31 cellular contexts compared by ENCODE assay signal in genomic region chr7:83704564-83704963, GRCh38. TPM values are rescaled to one million over a fixed set of nuclear protein-coding genes. Genes with fewer than 3 reads are reported as not detected.
"Had no signal": no experiment of that assay in that cellular context is flagged by ENCODE, and none has a peak within 500 bp of the region (broad histone marks: within the 10 kb centered on the region; RNA-seq: fewer than 3 reads in every experiment).

No MANE protein-coding gene starts in this region.

- H3K36me3 ChIP-seq: brain microvascular endothelial cell, heart left ventricle, left ventricle myocardium inferior, pancreas, prostate gland, tibial artery had no signal

- DNase-seq: activated CD4-positive, alpha-beta memory T cell treated with anti-CD3 and anti-CD28 coated beads for 36 hours; activated CD4-positive, alpha-beta T cell treated with anti-CD3 and anti-CD28 coated beads, Interleukin-2, amount 10 ng/mL, durations not matched to agents 24 days and 14 days; activated CD4-positive, CD25-positive, alpha-beta regulatory T cell treated with anti-CD3 and anti-CD28 coated beads, Interleukin-2, amount 50 U/mL, for 72 hours; activated CD8-positive, alpha-beta memory T cell treated with anti-CD3 and anti-CD28 coated beads, Interleukin-2, amount 50 U/mL, for 4 hours; activated effector memory CD4-positive, alpha-beta T cell treated with anti-CD3 and anti-CD28 coated beads, Interleukin-2, amount 50 U/mL, for 16 hours; activated naive CD4-positive, alpha-beta T cell treated with anti-CD3 and anti-CD28 coated beads, Interleukin-2, amount 10 ng/mL, durations not matched to agents 7 days and 5 days; activated naive CD8-positive, alpha-beta T cell treated with anti-CD3 and anti-CD28 coated beads, Interleukin-2, amount 10 ng/mL, durations not matched to agents 7 days and 5 days; activated T-cell treated with anti-CD3 and anti-CD28 coated beads, Interleukin-2, amount 50 U/mL, for 1 hour; amniotic stem cell; brain microvascular endothelial cell; effector memory CD8-positive, alpha-beta T cell; foreskin fibroblast; heart left ventricle; hypothalamus; left ventricle myocardium inferior; nephron progenitor cell; pancreas; stimulated activated CD4-positive, alpha-beta T cell treated with anti-CD3 and anti-CD28 coated beads, Interleukin-1b, Interleukin-23, amount 100 ng/mL, for 48 hours; stimulated activated CD4-positive, alpha-beta T cell treated with anti-CD3 and anti-CD28 coated beads, Interleukin-4, amount 100 ng/mL, for 4 hours; stimulated activated CD8-positive, alpha-beta memory T cell treated with anti-CD3 and anti-CD28 coated beads, Interleukin-4, amount 100 ng/mL, for 48 hours; stimulated activated naive CD8-positive, alpha-beta T cell treated with anti-CD3 and anti-CD28 coated beads, Interleukin-15, amount 100 ng/mL, for 72 hours; substantia nigra; T-helper 9 cell; tibial artery had no signal

- H3K4me3 ChIP-seq: coronary artery, heart left ventricle, left ventricle myocardium inferior, lung, pancreas, prostate gland, smooth muscle cell, tibial artery had no signal

- H3K4me1 ChIP-seq: heart left ventricle, left ventricle myocardium inferior, pancreas, prostate gland, tibial artery had no signal

- H3K27ac ChIP-seq: brain microvascular endothelial cell, coronary artery, heart left ventricle, left ventricle myocardium inferior, pancreas, prostate gland, tibial artery had no signal

- H3K27me3 ChIP-seq: brain microvascular endothelial cell, heart left ventricle, pancreas, tibial artery had no signal

- H3K9me3 ChIP-seq: pancreas, prostate gland, tibial artery had no signal

RNA-seq across cellular contexts. Expression of gene SEMA3E, which starts 55.6 kb away (rescaled TPM):
- total RNA-seq: activated CD4-positive, alpha-beta memory T cell treated with anti-CD3 and anti-CD28 coated beads for 36 hours; activated CD4-positive, alpha-beta T cell treated with anti-CD3 and anti-CD28 coated beads, Interleukin-2, amount 10 ng/mL, durations not matched to agents 24 days and 14 days; activated CD8-positive, alpha-beta memory T cell treated with anti-CD3 and anti-CD28 coated beads for 36 hours; activated naive CD8-positive, alpha-beta T cell treated with anti-CD3 and anti-CD28 coated beads, Interleukin-2, amount 10 ng/mL, durations not matched to agents 7 days and 5 days; activated T-helper 1 cell treated with anti-CD3 and anti-CD28 coated beads, Interleukin-12 subunit alpha, Interleukin-12 subunit beta, Interleukin-2, Interleukin-4 antibody, amounts not matched to agents 30 ng/mL and 10 ng/mL and 1 ng/mL, durations not matched to agents 14 hours and 24 hours and 36 hours; endothelial cell of umbilical vein had no signal
